8 cellular contexts compared by ENCODE assay signal in genomic region chr5:154858251-154858971, GRCh38. TPM values are rescaled to one million over a fixed set of nuclear protein-coding genes. Genes with fewer than 3 reads are reported as not detected.
DNase-seq lines count a peak whose midpoint lies in the region; ATAC-seq and TF ChIP-seq lines count a peak whose summit lies in the region.

Gene CNOT8 (plus strand): TSS chr5:154858627. CDS start chr5:154863279, 4,652 bp downstream.

- peak; percentile 82 for DNase-seq in BJ (ENCODE audit: low read depth)
- peak; percentile 97 for DNase-seq in NCI-H526 treated with DMSO at 0.1 percent for 48 hours (lab: John Stamatoyannopoulos, UW)
- DNase-seq in activated CD4-positive, alpha-beta T cell treated with anti-CD3 and anti-CD28 coated beads, Interleukin-2, amount 10 ng/mL, durations not matched to agents 24 days and 14 days, result peak; percentile 99
- peak; percentile 98 for DNase-seq in coronary artery (ENCODE audit: low spot score)
- DNase-seq in left kidney (ENCODE audit: low read depth, low spot score), result peak; percentile 99
- DNase-seq in stimulated activated CD4-positive, alpha-beta T cell treated with anti-CD3 and anti-CD28 coated beads, Interleukin-2, amount 100 ng/mL, for 24 hours, result peak; percentile 97 to 98

- H3K9me3 Mint-ChIP-seq in activated CD4-positive, alpha-beta T cell treated with anti-CD3 and anti-CD28 coated beads, Interleukin-2, amount 10 ng/mL, durations not matched to agents 24 days and 14 days, result no peaks in the 10 kb centered on the region

- intact Hi-C loops in activated CD4-positive, alpha-beta T cell treated with anti-CD3 and anti-CD28 coated beads, Interleukin-2, amount 10 ng/mL, durations not matched to agents 24 days and 14 days (cut with micrococcal nuclease), result loop anchor here (1.0 to 10.0 kb wide), 5 partner anchors 80 to 821 kb away; partner anchors contain the start of genes FAM114A2, GALNT10, GEMIN5 and MFAP3

- CTCF ChIA-PET in BJ (lab: Yijun Ruan, JAX), result no interaction called here

- peak within 1 kb of the TSS; percentile 98 for H3K27ac Mint-ChIP-seq in activated CD4-positive, alpha-beta T cell treated with anti-CD3 and anti-CD28 coated beads, Interleukin-2, amount 10 ng/mL, durations not matched to agents 24 days and 14 days

- POLR2A ChIA-PET in BJ (lab: Charles Lee), result no interaction called here

- H3K36me3 ChIP-seq in BJ (ENCODE audit: control insufficient read depth, insufficient read depth, low read length), result no peaks in the 10 kb centered on the region

- peaks cover 22% of the 10 kb centered on the region for H3K36me3 Mint-ChIP-seq in activated CD4-positive, alpha-beta T cell treated with anti-CD3 and anti-CD28 coated beads, Interleukin-2, amount 10 ng/mL, durations not matched to agents 24 days and 14 days (ENCODE audit: low read depth)

- H3K4me3 ChIP-seq in BJ (ENCODE audit: low read depth, low read length) (peak within 1 kb of the TSS; percentile 80), coronary artery (peak within 1 kb of the TSS; percentile 93)

- peak within 1 kb of the TSS; percentile 100 for H3K4me3 Mint-ChIP-seq in activated CD4-positive, alpha-beta T cell treated with anti-CD3 and anti-CD28 coated beads, Interleukin-2, amount 10 ng/mL, durations not matched to agents 24 days and 14 days

- no peaks in the 10 kb centered on the region for H3K27me3 Mint-ChIP-seq in activated CD4-positive, alpha-beta T cell treated with anti-CD3 and anti-CD28 coated beads, Interleukin-2, amount 10 ng/mL, durations not matched to agents 24 days and 14 days

- no peaks in the 10 kb centered on the region for H3K27me3 ChIP-seq in BJ (ENCODE audit: control insufficient read depth, insufficient read depth, low read length)

- ATAC-seq in GM19324 (IDR thresholded peaks at IDR 0.05; ENCODE audit: low FRiP score, unreplicated experiment), result peak; percentile 79
- ATAC-seq in HG03469 (IDR thresholded peaks at IDR 0.05; ENCODE audit: unreplicated experiment), result peak; percentile 58

- H3K4me1 Mint-ChIP-seq in activated CD4-positive, alpha-beta T cell treated with anti-CD3 and anti-CD28 coated beads, Interleukin-2, amount 10 ng/mL, durations not matched to agents 24 days and 14 days, result peaks cover 35% of the 10 kb centered on the region

- no peak for TF ChIP-seq CTCF in BJ (IDR thresholded peaks at IDR 0.05; ENCODE audit: insufficient read depth, low read depth, low read length)
- TF ChIP-seq CTCF in coronary artery (IDR thresholded peaks at IDR 0.05), result no peak

- peak within 1 kb of the TSS; percentile 90 to 97 for H3K27ac ChIP-seq in coronary artery

RNA-seq across cellular contexts. Expression of gene CNOT8, which starts in this region (rescaled TPM):
- 38.8 and 49.4 TPM in 2 replicates for polyA plus RNA-seq in BJ (2011; rRNA removed)
- polyA minus RNA-seq in BJ (2011; rRNA and poly(A)+ RNA removed), result 19.8 and 26.6 TPM in 2 replicates
- total RNA-seq in activated CD4-positive, alpha-beta T cell treated with anti-CD3 and anti-CD28 coated beads, Interleukin-2, amount 10 ng/mL, durations not matched to agents 24 days and 14 days, result 52.7 and 57.4 TPM in 2 replicates

Comparison
In these comparisons a context has a peak if more than half of its experiments do, and no peak if none do; other contexts are left out.
1. Peak in every context shown above with its lines: DNase-seq, ATAC-seq, H3K4me3 ChIP-seq and H3K27ac ChIP-seq.